Comparison of ENCODE assay signal across 7 cellular contexts in the genomic region with DNA sequence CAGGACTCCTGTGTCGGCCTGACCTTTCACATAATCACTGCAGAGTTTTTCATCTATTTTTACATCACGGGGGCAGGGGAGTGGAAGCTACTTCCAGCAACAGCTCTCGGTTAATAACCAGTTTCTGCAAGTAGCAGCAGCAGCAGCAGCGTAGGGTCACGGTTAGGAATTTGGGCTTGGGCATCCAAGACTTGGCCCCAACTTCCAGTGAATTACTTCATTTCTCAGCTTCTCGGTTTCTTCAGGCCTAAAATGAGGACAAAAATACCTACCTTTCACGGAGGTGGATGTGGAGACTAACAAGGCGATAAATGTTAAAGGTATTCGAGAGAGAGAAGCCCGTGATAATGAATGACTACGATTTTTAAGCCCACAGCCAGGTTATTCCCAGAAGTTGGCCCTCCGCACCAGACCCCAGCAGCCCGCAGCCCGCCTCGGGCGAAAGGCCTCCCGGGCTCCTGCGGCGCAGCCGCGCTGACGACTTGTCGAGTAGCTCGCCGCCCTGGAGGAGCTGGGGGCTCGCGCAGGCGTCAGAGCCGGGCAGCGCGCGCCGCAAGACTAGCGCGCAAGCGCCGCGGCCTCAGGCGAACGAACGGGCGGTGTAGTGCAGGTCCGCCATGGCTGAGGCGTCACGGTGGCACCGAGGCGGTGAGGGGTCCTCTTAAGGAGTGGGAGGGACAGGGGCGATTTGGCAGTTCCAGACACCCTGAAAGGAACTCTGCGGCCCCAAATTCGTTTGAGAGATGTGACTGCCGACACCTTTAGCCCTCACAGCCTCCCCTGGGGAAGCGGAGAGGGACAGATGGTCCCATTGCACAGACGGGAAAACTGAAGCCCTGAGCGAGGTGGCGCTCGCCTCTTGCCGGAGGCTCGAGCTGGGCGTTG. TPM values are rescaled to one million over a fixed set of nuclear protein-coding genes. Genes with fewer than 3 reads are reported as not detected.
DNase-seq lines count a peak whose midpoint lies in the region; ATAC-seq, FAIRE-seq and TF ChIP-seq lines count a peak whose summit lies in the region.

Gene PKD2L2, plus strand, starts transcription at position 583 of the 885 bp plus-strand sequence. Its CDS starts 35 bp downstream, at position 618.

- DNase-seq in PC-9: peak; percentile 75 to 87
- peak; percentile 94 for DNase-seq in activated effector memory CD4-positive, alpha-beta T cell treated with anti-CD3 and anti-CD28 coated beads, Interleukin-2, amount 50 U/mL, for 16 hours
- peak; percentile 38 to 39 for DNase-seq in frontal cortex (ENCODE audit: low spot score in 2 of 2)
- DNase-seq in nucleus accumbens (lab: John Stamatoyannopoulos, UW): peak in 55 of 56 donors; percentile 26 to 89 (median 75)
- DNase-seq in substantia nigra (lab: John Stamatoyannopoulos, UW): peak in 46 of 49 donors; percentile 34 to 88 (median 70)

- BruUV-seq in PC-9 (replicated peaks; lab: Mats Ljungman, UMichigan): TSS peak; percentile 89

- no peaks in the 10 kb centered on the region for H4K20me1 ChIP-seq in PC-9 (ENCODE audit: insufficient read depth)

- CTCF ChIA-PET in PC-9 (lab: Charles Lee): interaction anchor here (0.6 to 2.3 kb wide), 2 partner anchors 110 to 1739 kb away, joined by 3 to 9 read pairs; no protein-coding TSS in a partner anchor

- H3K4me1 ChIP-seq in PC-9 (replicated peaks; ENCODE audit: insufficient read depth): peaks cover 29% of the 10 kb centered on the region

- H3K36me3 ChIP-seq in PC-9 (ENCODE audit: low read depth): no peaks in the 10 kb centered on the region

- H3K9me3 ChIP-seq in PC-9 (ENCODE audit: insufficient read depth, low read depth): no peaks in the 10 kb centered on the region

- FAIRE-seq in frontal cortex (lab: Jason Lieb, UNC): no peak

- no peak for TF ChIP-seq CTCF in PC-9 (conservative IDR thresholded peaks at IDR 0.05)

- no peaks in the 10 kb centered on the region for H3K27me3 ChIP-seq in PC-9 (ENCODE audit: insufficient read depth, low read depth)

- 0 out of 2 replicates have a peak, but pooled peaks cover 4% of the 10 kb centered on the region for H3K79me2 ChIP-seq in PC-9 (ENCODE audit: low read depth)

- intact Hi-C loops in PC-9 (cut with micrococcal nuclease; ENCODE audit: unreplicated experiment): loop anchor here (2.0 to 10.0 kb wide), 2 partner anchors 56 to 104 kb away; no protein-coding TSS in a partner anchor

- POLR2A ChIA-PET in PC-9 (lab: Charles Lee; ENCODE audit: unreplicated experiment): interaction anchor here (0.5 to 1.0 kb wide), 8 partner anchors 12 to 1183 kb away, joined by 3 to 9 read pairs (median 4); no protein-coding TSS in a partner anchor

- no peaks in the 10 kb centered on the region; the same call in 1 of the 2 replicates for H3F3A ChIP-seq in PC-9 (ENCODE audit: insufficient read depth, low read depth)

- H2AFZ ChIP-seq in PC-9: peak within 1 kb of the TSS; percentile 99

- H3K4me2 ChIP-seq in PC-9: peak within 1 kb of the TSS; percentile 88

- peak within 1 kb of the TSS; percentile 67 for H3K4me3 ChIP-seq in PC-9

- ATAC-seq in GM18519 (IDR thresholded peaks at IDR 0.05; ENCODE audit: low FRiP score, unreplicated experiment) (peak; percentile 94), HG02973 (IDR thresholded peaks at IDR 0.05; ENCODE audit: unreplicated experiment) (peak; percentile 95)

- H3K27ac ChIP-seq in PC-9 (peak within 1 kb of the TSS; percentile 63), substantia nigra (ENCODE audit: low read depth, low read length, poor library complexity, severe bottlenecking) (peak within 1 kb of the TSS; percentile 86)

- no peaks in the 10 kb centered on the region for H3K9me2 ChIP-seq in PC-9 (ENCODE audit: insufficient read depth)

RNA-seq across cellular contexts. Expression of gene PKD2L2, which starts in this region (rescaled TPM):
- 0.46 and 0.50 TPM in 2 replicates for total RNA-seq in PC-9 (2021)
- not detected for total RNA-seq in frontal cortex

Comparison
In these comparisons a context has a peak if more than half of its experiments do, and no peak if none do; other contexts are left out.
1. Peak in every context shown above with its lines: DNase-seq, ATAC-seq, H3K4me3 ChIP-seq and H3K27ac ChIP-seq.
2. Peak in DNase-seq, H3K4me3 ChIP-seq, H3K27ac ChIP-seq and H3K4me2 ChIP-seq in PC-9; RNA of the gene not detected or under 1 TPM.
3. Peak in DNase-seq in frontal cortex; RNA of the gene not detected or under 1 TPM.
4. DNase-seq: peak in every context shown above with its lines; median percentile 94 in activated effector memory CD4-positive, alpha-beta T cell treated with anti-CD3 and anti-CD28 coated beads, Interleukin-2, amount 50 U/mL, for 16 hours; 81 in PC-9; 75 in nucleus accumbens; 70 in substantia nigra; 38 in frontal cortex.